In genomic region chr10:14738011-14738510, GRCh38 we compare ENCODE assay signal across 16 cellular contexts.
"Had no signal": no experiment of that assay in that cellular context is flagged by ENCODE, and none has a peak within 500 bp of the region (broad histone marks: within the 10 kb centered on the region; RNA-seq: fewer than 3 reads in every experiment).

No MANE protein-coding gene starts in this region.

- ATAC-seq: activated CD8-positive, alpha-beta memory T cell treated with anti-CD3 and anti-CD28 coated beads, Interleukin-2, amount 10 ng/mL, durations not matched to agents 7 days and 5 days; activated T-cell treated with anti-CD3 and anti-CD28 coated beads, Interleukin-2, amount 50 U/mL, for 4 hours; gastrocnemius medialis; stimulated activated naive CD8-positive, alpha-beta T cell treated with anti-CD3 and anti-CD28 coated beads, Interleukin-15, amount 100 ng/mL, for 72 hours; T-helper 17 cell had no signal

- DNase-seq: activated CD4-positive, alpha-beta T cell treated with anti-CD3 and anti-CD28 coated beads for 1 hour; activated CD4-positive, alpha-beta T cell treated with anti-CD3 and anti-CD28 coated beads, Interleukin-2, amount 50 U/mL, for 48 hours; activated CD8-positive, alpha-beta memory T cell treated with anti-CD3 and anti-CD28 coated beads, Interleukin-2, amount 10 ng/mL, durations not matched to agents 7 days and 5 days; activated effector memory CD4-positive, alpha-beta T cell treated with anti-CD3 and anti-CD28 coated beads, Interleukin-2, amount 50 U/mL, for 16 hours; activated T-cell treated with anti-CD3 and anti-CD28 coated beads, Interleukin-2, amount 50 U/mL, for 4 hours; anterior cingulate cortex; effector CD8-positive, alpha-beta T cell; gastrocnemius medialis; ovary; stimulated activated CD4-positive, alpha-beta T cell treated with anti-CD3 and anti-CD28 coated beads, Interleukin-4, amount 100 ng/mL, for 1 hour; stimulated activated CD8-positive, alpha-beta memory T cell treated with anti-CD3 and anti-CD28 coated beads, Interleukin-4, amount 100 ng/mL, for 48 hours; stimulated activated naive CD8-positive, alpha-beta T cell treated with anti-CD3 and anti-CD28 coated beads, Interleukin-15, amount 100 ng/mL, for 72 hours; T-helper 17 cell; testis had no signal

- H3K36me3 ChIP-seq: gastrocnemius medialis, ovary had no signal

- H3K36me3 Mint-ChIP-seq: activated naive CD8-positive, alpha-beta T cell had no signal

- H3K27me3 Mint-ChIP-seq: activated CD8-positive, alpha-beta memory T cell treated with anti-CD3 and anti-CD28 coated beads, Interleukin-2, amount 10 ng/mL, durations not matched to agents 7 days and 5 days; activated naive CD8-positive, alpha-beta T cell; stimulated activated naive CD8-positive, alpha-beta T cell treated with anti-CD3 and anti-CD28 coated beads, Interleukin-15, amount 100 ng/mL, for 72 hours; T-helper 17 cell had no signal

- H3K27ac Mint-ChIP-seq: activated CD8-positive, alpha-beta memory T cell treated with anti-CD3 and anti-CD28 coated beads, Interleukin-2, amount 10 ng/mL, durations not matched to agents 7 days and 5 days; activated naive CD8-positive, alpha-beta T cell; stimulated activated naive CD8-positive, alpha-beta T cell treated with anti-CD3 and anti-CD28 coated beads, Interleukin-15, amount 100 ng/mL, for 72 hours had no signal

- H3K4me3 Mint-ChIP-seq: activated CD8-positive, alpha-beta memory T cell treated with anti-CD3 and anti-CD28 coated beads, Interleukin-2, amount 10 ng/mL, durations not matched to agents 7 days and 5 days; activated naive CD8-positive, alpha-beta T cell; activated T-cell treated with anti-CD3 and anti-CD28 coated beads, Interleukin-2, amount 50 U/mL, for 4 hours; neural crest cell; stimulated activated naive CD8-positive, alpha-beta T cell treated with anti-CD3 and anti-CD28 coated beads, Interleukin-15, amount 100 ng/mL, for 72 hours; T-helper 17 cell had no signal

- H3K27ac ChIP-seq: ovary, testis had no signal

- H3K4me3 ChIP-seq: gastrocnemius medialis, ovary, testis had no signal

- H3K27me3 ChIP-seq: gastrocnemius medialis, ovary, testis had no signal

- H3K4me1 ChIP-seq: gastrocnemius medialis had no signal

- H3K9me3 ChIP-seq: gastrocnemius medialis, ovary, testis had no signal
